12 cellular contexts compared by ENCODE assay signal in the genomic region with DNA sequence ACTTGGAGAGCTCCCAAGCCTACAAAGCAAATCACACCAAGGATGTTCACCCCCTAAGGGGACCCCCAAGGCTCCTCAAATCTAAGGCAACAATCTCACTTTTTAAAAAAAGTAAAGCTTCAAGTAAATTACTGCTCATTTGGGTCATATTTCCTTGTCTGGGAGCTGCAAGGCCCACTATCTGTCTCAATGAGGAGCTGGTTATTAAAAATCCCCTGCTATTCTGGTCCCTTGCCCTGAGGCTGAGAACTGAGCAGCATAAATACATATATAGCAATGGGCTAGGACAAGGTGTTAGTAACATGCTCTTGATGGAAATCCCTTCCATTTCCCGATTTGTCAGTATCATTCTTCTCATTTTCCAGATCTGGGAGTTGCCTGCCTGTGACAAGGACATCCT.
A peak's percentile ranks its signal among the peaks of the same experiment; 100 is the strongest.
DNase-seq lines count a peak whose midpoint lies in the region; ATAC-seq and TF ChIP-seq lines count a peak whose summit lies in the region.
"Had no signal": no experiment of that assay in that cellular context is flagged by ENCODE, and none has a peak within 500 bp of the region (broad histone marks: within the 10 kb centered on the region; RNA-seq: fewer than 3 reads in every experiment).

No MANE protein-coding gene starts in this region.

- H3K27me3 ChIP-seq in heart left ventricle (no peaks in the 10 kb centered on the region), mesenchymal stem cell (ENCODE audit: control insufficient read depth in 1 of 2, insufficient read depth in 1 of 2, low read length in 2 of 2) (no peaks in the 10 kb centered on the region), upper lobe of left lung (no peaks in the 10 kb centered on the region), MG63 (no peaks in the 10 kb centered on the region)
- H3K27me3 ChIP-seq: BLaER1 had no signal

- no peak overlapping the region for H3K4me3 ChIP-seq in heart left ventricle
- no peak overlapping the region for H3K4me3 ChIP-seq in mesenchymal stem cell (ENCODE audit: insufficient read depth in 1 of 2, low read depth in 1 of 2, low read length in 2 of 2)
- no peak overlapping the region for H3K4me3 ChIP-seq in upper lobe of left lung
- H3K4me3 ChIP-seq in MG63: no peak overlapping the region
- H3K4me3 ChIP-seq: BLaER1 had no signal

- H2BK15ac ChIP-seq in mesenchymal stem cell (ENCODE audit: low read depth, poor library complexity, severe bottlenecking): no peak overlapping the region

- H3K4me1 ChIP-seq in heart left ventricle (peaks cover 14 to 99% (median 90%) of the 10 kb centered on the region in 12 donors), mesenchymal stem cell (ENCODE audit: control insufficient read depth, insufficient read depth, low read depth, low read length) (peaks cover 25% of the 10 kb centered on the region), upper lobe of left lung (peaks cover 68 to 90% (median 72%) of the 10 kb centered on the region in 4 donors)

- no peak overlapping the region for H4K8ac ChIP-seq in mesenchymal stem cell (ENCODE audit: low read length)

- H3K9me3 ChIP-seq in heart left ventricle: no peaks in the 10 kb centered on the region
- H3K9me3 ChIP-seq in mesenchymal stem cell (ENCODE audit: control insufficient read depth, low read length): no peaks in the 10 kb centered on the region
- no peaks in the 10 kb centered on the region for H3K9me3 ChIP-seq in upper lobe of left lung
- H3K9me3 ChIP-seq in MG63: no peaks in the 10 kb centered on the region
- H3K9me3 ChIP-seq: BLaER1 had no signal

- H3K36me3 Mint-ChIP-seq in activated naive CD8-positive, alpha-beta T cell: peaks cover 39% of the 10 kb centered on the region

- no peak for TF ChIP-seq CTCF in heart left ventricle (IDR thresholded peaks at IDR 0.05)
- TF ChIP-seq CTCF in upper lobe of left lung (IDR thresholded peaks at IDR 0.05): no peak

- H2AK5ac ChIP-seq in mesenchymal stem cell (ENCODE audit: low read length, severe bottlenecking): peak overlapping the region; percentile 66

- H2BK5ac ChIP-seq in mesenchymal stem cell (ENCODE audit: low read depth, low read length, poor library complexity, severe bottlenecking): no peak overlapping the region

- H3K79me1 ChIP-seq in mesenchymal stem cell (replicated peaks; ENCODE audit: low read length, poor library complexity, severe bottlenecking): peaks cover 17% of the 10 kb centered on the region

- no peak overlapping the region for H2BK120ac ChIP-seq in mesenchymal stem cell (ENCODE audit: low read depth, low read length)

- intact Hi-C loops in heart left ventricle (cut with DNase I): loop anchor here in 7 of 10 donors (5.0 to 10.0 kb wide), 10 partner anchors 34 to 176 kb away; no protein-coding TSS in a partner anchor
- intact Hi-C loops in left ventricle myocardium superior (cut with micrococcal nuclease): no loop called here

- no peak for ATAC-seq in heart left ventricle
- no peak for ATAC-seq in left ventricle myocardium superior
- no peak for ATAC-seq in upper lobe of left lung (ENCODE audit: low FRiP score in 2 of 2)

- no peaks in the 10 kb centered on the region for H3K27me3 Mint-ChIP-seq in activated naive CD8-positive, alpha-beta T cell

- no peak overlapping the region for H4K91ac ChIP-seq in mesenchymal stem cell (ENCODE audit: low read length)

- H3K18ac ChIP-seq in mesenchymal stem cell (ENCODE audit: low read depth in 1 of 2, low read length in 2 of 2): peak overlapping the region; percentile 2 to 25

- H3K23ac ChIP-seq in mesenchymal stem cell (ENCODE audit: low read length in 2 of 2): no peak overlapping the region

- H3K36me3 ChIP-seq in heart left ventricle (peaks cover 0 to 89% (median 52%) of the 10 kb centered on the region in 9 donors), mesenchymal stem cell (ENCODE audit: control insufficient read depth in 1 of 2, insufficient read depth in 2 of 2, low read depth in 1 of 2, low read length in 2 of 2) (peaks cover 27 to 75% of the 10 kb centered on the region in 2 experiments), upper lobe of left lung (peaks cover 0 to 36% (median 2%) of the 10 kb centered on the region in 4 donors), MG63 (peaks cover 86% of the 10 kb centered on the region)

- H3K4me2 ChIP-seq in mesenchymal stem cell (ENCODE audit: low read length, poor library complexity, severe bottlenecking): no peak overlapping the region
- H3K4me2 ChIP-seq: BLaER1 had no signal

- H3K4ac ChIP-seq in mesenchymal stem cell (ENCODE audit: low read depth in 1 of 2, low read length in 2 of 2): peak overlapping the region in 1 of 2 experiments; percentile 35

- H2AFZ ChIP-seq in mesenchymal stem cell (ENCODE audit: low read depth, low read length): no peak overlapping the region

- no peaks in the 10 kb centered on the region for H3K9me3 Mint-ChIP-seq in activated naive CD8-positive, alpha-beta T cell (ENCODE audit: low read depth)
- H3K9me3 Mint-ChIP-seq: H9 had no signal

- H3K4me3 Mint-ChIP-seq in activated naive CD8-positive, alpha-beta T cell: peak overlapping the region; percentile 91
- H3K4me3 Mint-ChIP-seq: H9 had no signal

- H3K27ac ChIP-seq in heart left ventricle (peak overlapping the region in 11 of 12 donors; percentile 61 to 83 (median 71)), mesenchymal stem cell (ENCODE audit: low read length, poor library complexity, severe bottlenecking) (peak overlapping the region; percentile 25), upper lobe of left lung (peak overlapping the region; percentile 64 to 83 (median 70))
- H3K27ac ChIP-seq: BLaER1, HL-60 had no signal

- TF ChIP-seq EP300 in upper lobe of left lung (IDR thresholded peaks at IDR 0.05): no peak

- DNase-seq in heart left ventricle (no peak), left ventricle myocardium superior (no peak), mesenchymal stem cell (no peak), upper lobe of left lung (no peak), SHP77 (lab: John Stamatoyannopoulos, UW) (no peak), MG63 (no peak), HuH-7.5 (ENCODE audit: low spot score) (no peak)
- DNase-seq: H9, NCI-H526 treated with DMSO at 0.1 percent for 48 hours had no signal

- no peak overlapping the region for H3K14ac ChIP-seq in mesenchymal stem cell (ENCODE audit: low read length in 2 of 2)

- peak overlapping the region; percentile 100 for H3K27ac Mint-ChIP-seq in activated naive CD8-positive, alpha-beta T cell

- peaks cover 100% of the 10 kb centered on the region for H3K4me1 Mint-ChIP-seq in activated naive CD8-positive, alpha-beta T cell (ENCODE audit: low read depth)

- peak overlapping the region in 1 of 2 experiments; percentile 74 for H2BK12ac ChIP-seq in mesenchymal stem cell (ENCODE audit: low read length in 2 of 2)

- H3K9ac ChIP-seq in mesenchymal stem cell (ENCODE audit: low read length): peak overlapping the region; percentile 86
- H3K9ac ChIP-seq: BLaER1 had no signal

- TF ChIP-seq POLR2A in heart left ventricle (IDR thresholded peaks at IDR 0.05): no peak
- TF ChIP-seq POLR2A in upper lobe of left lung (IDR thresholded peaks at IDR 0.05): no peak

- 13 to 18% (median 16%) methylated on average over 1 of the region's 1 CpG for WGBS in heart left ventricle, 4 donors
- 85% methylated on average over 1 of the region's 1 CpG for WGBS in mesenchymal stem cell
- 53 to 55% methylated on average over 1 of the region's 1 CpG for WGBS in upper lobe of left lung, 2 donors
